22 cellular contexts compared by ENCODE assay signal in the genomic region with DNA sequence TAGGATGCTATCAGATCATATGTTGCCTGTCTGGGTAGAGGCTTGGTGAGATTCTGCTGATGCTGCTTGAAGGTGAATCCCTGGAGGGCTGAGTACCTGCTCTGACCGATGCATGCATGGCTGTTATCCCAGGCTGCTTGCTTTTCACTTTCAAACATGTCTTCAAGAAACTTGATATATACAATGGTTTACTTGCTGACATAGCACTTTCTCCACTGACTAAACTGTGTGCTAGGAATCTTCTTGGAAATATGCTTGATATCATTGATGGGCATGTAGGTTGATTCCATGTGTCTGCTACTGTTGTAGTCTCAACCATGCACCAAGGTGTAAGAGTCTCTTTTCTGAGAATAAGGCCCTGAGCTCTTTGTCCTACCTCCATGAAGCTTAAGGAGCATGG.
"Had no signal": no experiment of that assay in that cellular context is flagged by ENCODE, and none has a peak within 500 bp of the region (broad histone marks: within the 10 kb centered on the region; RNA-seq: fewer than 3 reads in every experiment).

No MANE protein-coding gene starts in this region.

- H3K27ac Mint-ChIP-seq: endodermal cell, naive B cell, nephron progenitor cell had no signal

- H3K9me3 Mint-ChIP-seq: endodermal cell, nephron progenitor cell had no signal

- H3K4me3 ChIP-seq: colonic mucosa, psoas muscle, sigmoid colon, stomach, thoracic aorta, transverse colon had no signal

- FAIRE-seq: endothelial cell of umbilical vein, kidney, small intestine had no signal

- H3K36me3 Mint-ChIP-seq: naive B cell had no signal

- H3K4me3 Mint-ChIP-seq: endodermal cell, naive B cell, nephron progenitor cell had no signal

- DNase-seq: effector CD4-positive, alpha-beta T cell; endodermal cell; erythroblast; foreskin keratinocyte; kidney; left colon; left ventricle myocardium superior; mesendoderm; naive B cell; nephron progenitor cell; psoas muscle; retina; sigmoid colon; small intestine; stimulated activated CD4-positive, alpha-beta T cell treated with anti-CD3 and anti-CD28 coated beads, Interleukin-12 subunit alpha, Interleukin-12 subunit beta, amount 100 ng/mL, for 4 hours; stimulated activated naive CD4-positive, alpha-beta T cell; stomach; substantia nigra; transverse colon had no signal

- H3K4me1 Mint-ChIP-seq: naive B cell, nephron progenitor cell had no signal
